27 cellular contexts compared by ENCODE assay signal in genomic region chr14:75141062-75141461, GRCh38. TPM values are rescaled to one million over a fixed set of nuclear protein-coding genes. Genes with fewer than 3 reads are reported as not detected.
DNase-seq lines count a peak whose midpoint lies in the region; ATAC-seq, FAIRE-seq and TF ChIP-seq lines count a peak whose summit lies in the region.
"Had no signal": no experiment of that assay in that cellular context is flagged by ENCODE, and none has a peak within 500 bp of the region (broad histone marks: within the 10 kb centered on the region; RNA-seq: fewer than 3 reads in every experiment).

No MANE protein-coding gene starts in this region.

- H3K27me3 Mint-ChIP-seq in activated T-cell treated with anti-CD3 and anti-CD28 coated beads, Interleukin-2, amount 50 U/mL, for 72 hours (ENCODE audit: low read depth), result no peaks in the 10 kb centered on the region
- H3K27me3 Mint-ChIP-seq: IgD-negative memory B cell had no signal

- no peaks in the 10 kb centered on the region for H3K9me3 Mint-ChIP-seq in activated T-cell treated with anti-CD3 and anti-CD28 coated beads, Interleukin-2, amount 50 U/mL, for 72 hours
- H3K9me3 Mint-ChIP-seq: activated T-cell treated with anti-CD3 and anti-CD28 coated beads, Interleukin-2, amount 50 U/mL, for 4 hours; endodermal cell; IgD-negative memory B cell; neural crest cell had no signal

- no peak overlapping the region for H3K4me3 Mint-ChIP-seq in activated T-cell treated with anti-CD3 and anti-CD28 coated beads, Interleukin-2, amount 50 U/mL, for 72 hours
- H3K4me3 Mint-ChIP-seq: activated T-cell treated with anti-CD3 and anti-CD28 coated beads, Interleukin-2, amount 50 U/mL, for 4 hours; endodermal cell; neural crest cell had no signal

- intact Hi-C loops in endothelial cell of umbilical vein (cut with micrococcal nuclease), result no loop called here

- H3K36me3 ChIP-seq in endothelial cell of umbilical vein (ENCODE audit: control insufficient read depth in 2 of 2, extremely low read depth in 1 of 2, insufficient read depth in 2 of 2, low read length in 2 of 2), result peaks cover 0 to 3% of the 10 kb centered on the region in 2 experiments
- peaks cover 5% of the 10 kb centered on the region for H3K36me3 ChIP-seq in thymus (ENCODE audit: control insufficient read depth, insufficient read depth)
- H3K36me3 ChIP-seq: SJCRH30 had no signal

- WGBS in thymus, result 45% methylated on average over 2 of the region's 2 CpGs

- peaks cover 1 to 10% of the 10 kb centered on the region in 2 donors for H3K36me3 Mint-ChIP-seq in activated T-cell treated with anti-CD3 and anti-CD28 coated beads, Interleukin-2, amount 50 U/mL, for 72 hours (ENCODE audit: insufficient read depth in 2 of 2)

- H3K9me3 ChIP-seq in endothelial cell of umbilical vein (replicated peaks; ENCODE audit: control insufficient read depth, insufficient read depth, low read length), result no peaks in the 10 kb centered on the region
- H3K9me3 ChIP-seq in thymus (ENCODE audit: control insufficient read depth), result no peaks in the 10 kb centered on the region
- H3K9me3 ChIP-seq: SJCRH30 had no signal

- no peaks in the 10 kb centered on the region for H3K9me1 ChIP-seq in endothelial cell of umbilical vein (replicated peaks; ENCODE audit: control insufficient read depth, extremely low read depth, insufficient read depth, low read length)

- TF ChIP-seq POLR2A in NB4 (IDR thresholded peaks at IDR 0.05; ENCODE audit: extremely low read depth, insufficient read length) (no peak), endothelial cell of umbilical vein (IDR thresholded peaks at IDR 0.05; ENCODE audit: low read depth, low read length) (no peak)

- H3K4me2 ChIP-seq in endothelial cell of umbilical vein (ENCODE audit: insufficient read depth, low read length), result no peak overlapping the region

- H3K4me1 ChIP-seq in endothelial cell of umbilical vein (ENCODE audit: control insufficient read depth, extremely low read depth, insufficient read depth, low read length) (no peaks in the 10 kb centered on the region), thymus (ENCODE audit: control insufficient read depth, insufficient read depth, low read length) (peaks cover 3% of the 10 kb centered on the region)

- H3K4me3 ChIP-seq in NB4 (ENCODE audit: low read depth, low read length), result no peak overlapping the region
- H3K4me3 ChIP-seq in endothelial cell of umbilical vein (replicated peaks in 1 of 3; ENCODE audit: insufficient read depth in 1 of 3, low read depth in 1 of 3, low read length in 3 of 3), result no peak overlapping the region
- H3K4me3 ChIP-seq in thymus (ENCODE audit: low read length), result no peak overlapping the region
- H3K4me3 ChIP-seq: GM12878, SJCRH30 had no signal

- peaks cover 48% of the 10 kb centered on the region for H3K79me2 ChIP-seq in endothelial cell of umbilical vein (ENCODE audit: control insufficient read depth, insufficient read depth, low read length)

- H3K4me1 Mint-ChIP-seq in activated T-cell treated with anti-CD3 and anti-CD28 coated beads, Interleukin-2, amount 50 U/mL, for 72 hours (ENCODE audit: low read depth), result peaks cover 52% of the 10 kb centered on the region
- H3K4me1 Mint-ChIP-seq: endodermal cell had no signal

- CTCF ChIA-PET in endothelial cell of umbilical vein (lab: Charles Lee), result interaction anchor here (0.8 to 10.9 kb wide), 5 partner anchors 9 to 163 kb away, joined by 3 to 175 read pairs (median 6); no protein-coding TSS in a partner anchor

- BruUV-seq in endothelial cell of umbilical vein (replicated peaks; lab: Mats Ljungman, UMichigan), result no TSS peak

- H3K27me3 ChIP-seq in endothelial cell of umbilical vein (ENCODE audit: control insufficient read depth in 2 of 2, insufficient read depth in 2 of 2, low read length in 2 of 2) (no peaks in the 10 kb centered on the region), thymus (ENCODE audit: control insufficient read depth, insufficient read depth) (no peaks in the 10 kb centered on the region)
- H3K27me3 ChIP-seq: SJCRH30 had no signal

- POLR2A ChIA-PET in endothelial cell of umbilical vein (lab: Charles Lee), result no interaction called here

- dilution Hi-C loops in endothelial cell of umbilical vein (cut with MboI; ENCODE audit: extremely low pct_ligation_motif_present, low sequenced_read_pairs), result loop anchor here (25.0 kb wide), 1 partner anchor 146 kb away; the partner anchor contains the start of gene FOS

- H3K27ac Mint-ChIP-seq in activated T-cell treated with anti-CD3 and anti-CD28 coated beads, Interleukin-2, amount 50 U/mL, for 72 hours, result peak overlapping the region; percentile 24
- H3K27ac Mint-ChIP-seq: endodermal cell had no signal

- no peak for DNase-seq in activated T-cell treated with anti-CD3 and anti-CD28 coated beads, Interleukin-2, amount 50 U/mL, for 72 hours
- DNase-seq in activated T-cell treated with anti-CD3 and anti-CD28 coated beads, Interleukin-2, amount 50 U/mL, for 48 hours, result no peak
- DNase-seq in NB4 (ENCODE audit: low read depth) (peak; percentile 27), endothelial cell of umbilical vein (ENCODE audit: low read depth, low spot score) (no peak), SIG-M5 (lab: John Stamatoyannopoulos, UW) (no peak), mucosa of gallbladder (ENCODE audit: low spot score) (no peak)
- DNase-seq: activated T-cell treated with anti-CD3 and anti-CD28 coated beads, Interleukin-2, amount 50 U/mL, for 4 hours; amygdala; Calu3; cerebellar nuclear complex; endodermal cell; GOT3; islet precursor cell; mammary epithelial cell; MV-4-11; NCI-H2081 treated with DMSO at 0.1 percent for 48 hours; NCI-H526; SJCRH30; stimulated activated CD4-positive, alpha-beta T cell treated with anti-CD3 and anti-CD28 coated beads, Interleukin-12 subunit alpha, Interleukin-12 subunit beta, amount 100 ng/mL, for 4 hours; stimulated activated naive CD4-positive, alpha-beta T cell; T1000 had no signal

- no peak overlapping the region for H2AFZ ChIP-seq in endothelial cell of umbilical vein (ENCODE audit: low read depth, low read length)

- ATAC-seq in activated T-cell treated with anti-CD3 and anti-CD28 coated beads, Interleukin-2, amount 50 U/mL, for 72 hours (replicated peaks in 1 of 2), result no peak
- no peak for ATAC-seq in GM21528 (IDR thresholded peaks at IDR 0.05; ENCODE audit: low FRiP score, unreplicated experiment)
- ATAC-seq: activated T-cell treated with anti-CD3 and anti-CD28 coated beads, Interleukin-2, amount 50 U/mL, for 4 hours; GM12878 had no signal

- no peak overlapping the region for H3K27ac ChIP-seq in endothelial cell of umbilical vein (ENCODE audit: insufficient read depth, low read depth, low read length)
- peak overlapping the region; percentile 39 for H3K27ac ChIP-seq in thymus (ENCODE audit: low read depth)
- H3K27ac ChIP-seq: SJCRH30 had no signal

- H4K20me1 ChIP-seq in endothelial cell of umbilical vein (replicated peaks; ENCODE audit: control insufficient read depth, extremely low read depth, insufficient read depth, low read length), result no peaks in the 10 kb centered on the region

- FAIRE-seq in endothelial cell of umbilical vein (lab: Jason Lieb, UNC), result no peak
- FAIRE-seq: GM12878, urothelium cell line had no signal

- TF ChIP-seq CTCF in NB4 (IDR thresholded peaks at IDR 0.05; ENCODE audit: low read depth, low read length), result no peak
- no peak for TF ChIP-seq CTCF in endothelial cell of umbilical vein (IDR thresholded peaks at IDR 0.05; ENCODE audit: extremely low read depth in 1 of 2, insufficient read depth in 1 of 2, low read depth in 1 of 2, low read length in 2 of 2)

- H3K9ac ChIP-seq in endothelial cell of umbilical vein (replicated peaks; ENCODE audit: extremely low read depth, insufficient read depth, low read length), result peak overlapping the region; percentile 3

TF ChIP-seq in endothelial cell of umbilical vein, 7 proteins besides CTCF, POLR2A, EP300 and RAD21:
- TF ChIP-seq EZH2 (IDR thresholded peaks at IDR 0.05; ENCODE audit: borderline replicate concordance, low read depth, low read length, severe bottlenecking) (no peak), POLR2AphosphoS5 (IDR thresholded peaks at IDR 0.05; ENCODE audit: insufficient read depth, low read depth, low read length) (no peak), MAX (IDR thresholded peaks at IDR 0.05; ENCODE audit: insufficient read depth, insufficient read length) (no peak), JUN (IDR thresholded peaks at IDR 0.05; ENCODE audit: borderline replicate concordance, insufficient read depth, insufficient read length, low read depth) (no peak), GATA2 (IDR thresholded peaks at IDR 0.05; ENCODE audit: insufficient read depth, insufficient read length, low read depth, low read length) (no peak), MYC (IDR thresholded peaks at IDR 0.05; ENCODE audit: low read depth, low read length) (no peak), FOS (IDR thresholded peaks at IDR 0.05; ENCODE audit: borderline replicate concordance, insufficient read depth, low read length) (no peak)

RNA-seq across cellular contexts. Expression of gene NEK9, which starts 14.2 kb away (rescaled TPM):
- total RNA-seq in activated T-cell treated with anti-CD3 and anti-CD28 coated beads, Interleukin-2, amount 50 U/mL, for 72 hours, result 10 to 100 TPM; 64.1 to 77.5 TPM
- total RNA-seq in endothelial cell of umbilical vein (65.1 and 69.6 TPM in 2 replicates), mucosa of gallbladder (119 TPM)
- polyA plus RNA-seq in endothelial cell of umbilical vein (22.1 and 25.1 TPM in 2 replicates), thymus (62.1 TPM)
- 22.4 and 23.2 TPM in 2 replicates for polyA plus RNA-seq in endothelial cell of umbilical vein (2011; cell fraction: cytosol; rRNA removed)
- polyA plus RNA-seq in endothelial cell of umbilical vein (2011; cell fraction: nucleus; rRNA removed), result 39.8 and 59.9 TPM in 2 replicates
- polyA plus RNA-seq in endothelial cell of umbilical vein (2012), result 49.6 and 51.6 TPM in 2 replicates
- 56.9 and 73.8 TPM in 2 replicates for polyA minus RNA-seq in endothelial cell of umbilical vein
- polyA minus RNA-seq in endothelial cell of umbilical vein (2011; cell fraction: cytosol; rRNA and poly(A)+ RNA removed), result 34.8 TPM
- polyA minus RNA-seq in endothelial cell of umbilical vein (2011; cell fraction: nucleus; rRNA and poly(A)+ RNA removed), result 47.0 and 54.4 TPM in 2 replicates

RNA-seq across cellular contexts. Expression of gene TMED10, which starts 35.4 kb away (rescaled TPM):
- 100 to 1,000 TPM; 187 to 235 TPM for total RNA-seq in activated T-cell treated with anti-CD3 and anti-CD28 coated beads, Interleukin-2, amount 50 U/mL, for 72 hours
- total RNA-seq in endothelial cell of umbilical vein, result 313 and 338 TPM in 2 replicates
- 320 and 342 TPM in 2 replicates for polyA plus RNA-seq in endothelial cell of umbilical vein
- 205 and 228 TPM in 2 replicates for polyA plus RNA-seq in endothelial cell of umbilical vein (2011; cell fraction: cytosol; rRNA removed)
- polyA plus RNA-seq in endothelial cell of umbilical vein (2011; cell fraction: nucleus; rRNA removed), result 95.1 and 111 TPM in 2 replicates
- polyA plus RNA-seq in endothelial cell of umbilical vein (2012), result 207 and 216 TPM in 2 replicates
- polyA minus RNA-seq in endothelial cell of umbilical vein, result 775 and 787 TPM in 2 replicates
- 126 TPM for polyA minus RNA-seq in endothelial cell of umbilical vein (2011; cell fraction: cytosol; rRNA and poly(A)+ RNA removed)
- 137 and 151 TPM in 2 replicates for polyA minus RNA-seq in endothelial cell of umbilical vein (2011; cell fraction: nucleus; rRNA and poly(A)+ RNA removed)
- 122 TPM for polyA plus RNA-seq in thymus
- total RNA-seq in mucosa of gallbladder, result 390 TPM
